In genomic region chr1:32741417-32742131, GRCh38 we compare ENCODE assay signal across 8 cellular contexts. TPM values are rescaled to one million over a fixed set of nuclear protein-coding genes. Genes with fewer than 3 reads are reported as not detected.
DNase-seq lines count a peak whose midpoint lies in the region; ATAC-seq, FAIRE-seq and TF ChIP-seq lines count a peak whose summit lies in the region.

No MANE protein-coding gene starts in this region.

- no peak for TF ChIP-seq EP300 in gastroesophageal sphincter (IDR thresholded peaks at IDR 0.05)

- ATAC-seq in gastroesophageal sphincter (peak; percentile 83), pancreas (peak; percentile 21 to 64 (median 40))
- no peak for ATAC-seq in activated CD4-positive, CD25-positive, alpha-beta regulatory T cell treated with anti-CD3 and anti-CD28 coated beads, Interleukin-2, amount 50 U/mL, for 24 hours

- WGBS in gastroesophageal sphincter (ENCODE audit: low coverage in 1 of 2), 2 donors: 0 to 5% methylated on average over 3 to 5 of the region's 98 CpGs
- WGBS in pancreas, 2 donors: 1% methylated on average over 26 to 96 of the region's 98 CpGs

- no peaks in the 10 kb centered on the region for H3K27me3 ChIP-seq in gastroesophageal sphincter
- H3K27me3 ChIP-seq in pancreas: no peaks in the 10 kb centered on the region

- DNase-seq in 8988T (peak; percentile 70), UCSD-AML1 (lab: John Stamatoyannopoulos, UW; ENCODE audit: unreplicated experiment) (peak; percentile 44), pancreas (peak in 3 of 6 donors; percentile 47 to 80 (median 68)), NCI-H2107 treated with DMSO at 0.1 percent for 48 hours (lab: John Stamatoyannopoulos, UW; ENCODE audit: unreplicated experiment) (no peak), RCC 7860 (ENCODE audit: low spot score) (no peak)

- TF ChIP-seq CTCF in GM12872 (IDR thresholded peaks at IDR 0.05; ENCODE audit: insufficient read depth, low read depth, low read length) (peak; percentile 31; the same call in 1 of the 3 replicates), gastroesophageal sphincter (IDR thresholded peaks at IDR 0.05) (peak in 3 of 4 experiments; percentile 22 to 71 (median 36)), pancreas (IDR thresholded peaks at IDR 0.05) (no peak)

- TF ChIP-seq POLR2A in gastroesophageal sphincter (IDR thresholded peaks at IDR 0.05): no peak

- H3K4me3 ChIP-seq in gastroesophageal sphincter: peak overlapping the region; percentile 80 to 86
- peak overlapping the region; percentile 57 to 84 (median 80) for H3K4me3 ChIP-seq in pancreas

- H3K27ac ChIP-seq in gastroesophageal sphincter (peak overlapping the region; percentile 75 to 95 (median 92)), pancreas (peak overlapping the region; percentile 94 to 98 (median 95))

- intact Hi-C loops in pancreas (cut with DNase I): no loop called here

- FAIRE-seq in pancreas (lab: Jason Lieb, UNC) (no peak), RCC 7860 (lab: Jason Lieb, UNC) (no peak)

- H3K36me3 ChIP-seq in gastroesophageal sphincter: no peaks in the 10 kb centered on the region
- no peaks in the 10 kb centered on the region for H3K36me3 ChIP-seq in pancreas

- H3K4me1 ChIP-seq in gastroesophageal sphincter (peaks cover 0 to 36% (median 18%) of the 10 kb centered on the region in 3 donors), pancreas (peaks cover 13 to 36% (median 23%) of the 10 kb centered on the region in 3 donors)

- H3K9me3 ChIP-seq in gastroesophageal sphincter (no peaks in the 10 kb centered on the region), pancreas (no peaks in the 10 kb centered on the region)

RNA-seq across cellular contexts. Expression of gene SYNC, which starts 39.0 kb away (rescaled TPM):
- total RNA-seq in gastroesophageal sphincter: 100 to 1,000 TPM; 132 to 265 (median 167) TPM
- 1 to 10 TPM in 3 of 6 donors, under 1 TPM in 3; 0.28 to 1.3 (median 0.80) TPM for total RNA-seq in pancreas
- polyA plus RNA-seq in pancreas: under 1 TPM; 0.52 to 0.91 TPM

Comparison
In these comparisons a context has a peak if more than half of its experiments do, and no peak if none do; other contexts are left out.
1. DNase-seq: peak in 8988T (single experiment) and UCSD-AML1 (single experiment); none in NCI-H2107 treated with DMSO at 0.1 percent for 48 hours (single experiment) and RCC 7860 (single experiment).
2. CTCF ChIP-seq: peak in GM12872 (single experiment) and gastroesophageal sphincter (3 of 4); none in pancreas (0 of 4).
3. ATAC-seq: peak in gastroesophageal sphincter (single experiment) and pancreas (4 of 4); none in activated CD4-positive, CD25-positive, alpha-beta regulatory T cell treated with anti-CD3 and anti-CD28 coated beads, Interleukin-2, amount 50 U/mL, for 24 hours (0 of 2).
4. RNA of gene SYNC, which starts 39.0 kb away (total RNA-seq): 132 to 265 TPM in gastroesophageal sphincter; 0.28 to 1.3 TPM in pancreas; every median in the first group is over 10 times any median in the second.